In the genomic region with DNA sequence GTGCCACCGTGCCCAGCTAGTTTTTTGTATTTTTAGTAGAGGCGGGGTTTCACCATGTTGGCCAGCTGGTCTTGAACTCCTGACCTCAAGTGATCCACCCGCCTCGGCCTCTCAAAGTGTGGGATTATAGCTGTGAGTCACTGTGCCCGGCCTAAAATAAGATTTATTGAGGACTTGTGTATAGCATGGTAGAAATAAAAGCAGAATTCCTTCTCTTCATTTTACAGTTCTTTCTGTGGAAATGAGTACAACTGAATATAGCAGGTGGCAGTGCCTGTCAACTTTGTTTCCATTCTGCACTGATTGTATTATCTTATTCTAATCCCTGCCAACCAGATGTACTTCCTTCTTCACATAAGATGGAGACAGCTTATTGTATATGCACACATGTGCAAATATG, we compare ENCODE assay signal across 12 cellular contexts. TPM values are rescaled to one million over a fixed set of nuclear protein-coding genes. Genes with fewer than 3 reads are reported as not detected.
DNase-seq lines count a peak whose midpoint lies in the region; ATAC-seq and TF ChIP-seq lines count a peak whose summit lies in the region.
"Had no signal": no experiment of that assay in that cellular context is flagged by ENCODE, and none has a peak within 500 bp of the region (broad histone marks: within the 10 kb centered on the region; RNA-seq: fewer than 3 reads in every experiment).

No MANE protein-coding gene starts in this region.

- H3K27ac ChIP-seq in GM23338 (ENCODE audit: low read depth), result no peak overlapping the region
- H3K27ac ChIP-seq in PC-3 (ENCODE audit: low read length), result peak overlapping the region; percentile 54
- H3K27ac ChIP-seq in epithelial cell of prostate, result peak overlapping the region; percentile 48
- H3K27ac ChIP-seq in trophoblast cell (ENCODE audit: low read depth, low read length), result no peak overlapping the region

- H4K91ac ChIP-seq in trophoblast cell (ENCODE audit: low read depth, low read length), result no peak overlapping the region

- peaks cover 2% of the 10 kb centered on the region for H3K27me3 Mint-ChIP-seq in GM23338 (ENCODE audit: insufficient read depth, low read depth, poor library complexity)
- H3K27me3 Mint-ChIP-seq: CD8-positive, alpha-beta memory T cell; naive thymus-derived CD4-positive, alpha-beta T cell had no signal

- H3F3A ChIP-seq in GM23338 (replicated peaks; ENCODE audit: low read depth) (no peaks in the 10 kb centered on the region), PC-3 (ENCODE audit: low read length, unreplicated experiment) (peaks cover 5% of the 10 kb centered on the region)

- H3K27ac Mint-ChIP-seq in GM23338, result no peak overlapping the region
- H3K27ac Mint-ChIP-seq: CD8-positive, alpha-beta memory T cell had no signal

- POLR2A ChIA-PET in PC-3 (lab: Charles Lee; ENCODE audit: unreplicated experiment), result no interaction called here

- H3K9ac ChIP-seq in PC-3 (ENCODE audit: low read length) (no peak overlapping the region), trophoblast cell (ENCODE audit: low read length) (no peak overlapping the region)

- H3K4me2 ChIP-seq in GM23338 (0 out of 2 replicates have a peak overlapping the region, but pooled peaks have one; percentile 2), PC-3 (ENCODE audit: low read length) (peak overlapping the region; percentile 11), trophoblast cell (ENCODE audit: low read length) (no peak overlapping the region)

- H3K4me1 ChIP-seq in GM23338 (ENCODE audit: insufficient read depth), result peaks cover 10% of the 10 kb centered on the region; the same call in 1 of the 2 replicates
- peaks cover 59% of the 10 kb centered on the region for H3K4me1 ChIP-seq in PC-3 (ENCODE audit: insufficient read depth, low read length)
- H3K4me1 ChIP-seq in trophoblast cell (ENCODE audit: control insufficient read depth in 1 of 2, insufficient read depth in 2 of 2, low read length in 2 of 2), result peaks cover 0 to 4% of the 10 kb centered on the region in 2 experiments

- no peak overlapping the region for H3K4me3 Mint-ChIP-seq in GM23338
- H3K4me3 Mint-ChIP-seq: CD8-positive, alpha-beta memory T cell had no signal

- no peak overlapping the region for H2BK12ac ChIP-seq in trophoblast cell (ENCODE audit: low read length)

- no peak overlapping the region for H4K12ac ChIP-seq in trophoblast cell (ENCODE audit: low read depth, low read length)

- H2BK120ac ChIP-seq in trophoblast cell (ENCODE audit: insufficient read depth, low read length, poor library complexity), result no peak overlapping the region

- H4K8ac ChIP-seq in trophoblast cell (ENCODE audit: low read depth, low read length), result no peak overlapping the region

- H3K79me2 ChIP-seq in GM23338 (replicated peaks; ENCODE audit: insufficient read depth), result peaks cover 91% of the 10 kb centered on the region
- H3K79me2 ChIP-seq in PC-3 (ENCODE audit: low read length), result peaks cover 90% of the 10 kb centered on the region
- peaks cover 12% of the 10 kb centered on the region for H3K79me2 ChIP-seq in trophoblast cell (ENCODE audit: control insufficient read depth, insufficient read depth, low read length, poor library complexity)

- DNase-seq in GM23338 (ENCODE audit: low spot score) (no peak), PC-3 (no peak), epithelial cell of prostate (ENCODE audit: low read depth, low spot score) (no peak), trophoblast cell (no peak), NCI-H1694 treated with DMSO at 0.1 percent for 48 hours (lab: John Stamatoyannopoulos, UW) (no peak), HuH-7.5 (ENCODE audit: low spot score) (no peak), ACHN (no peak)
- DNase-seq in stimulated activated CD4-positive, alpha-beta T cell treated with anti-CD3 and anti-CD28 coated beads, Interleukin-2, amount 100 ng/mL, for 48 hours, result no peak
- DNase-seq: CD8-positive, alpha-beta memory T cell; erythroblast; naive thymus-derived CD4-positive, alpha-beta T cell; NCI-H2029 had no signal

- no peaks in the 10 kb centered on the region for H4K20me1 ChIP-seq in GM23338 (replicated peaks; ENCODE audit: insufficient read depth)
- H4K20me1 ChIP-seq in PC-3 (ENCODE audit: low read length), result no peaks in the 10 kb centered on the region

- no peak overlapping the region for H2BK5ac ChIP-seq in trophoblast cell (ENCODE audit: low read depth, low read length, poor library complexity)

- no TSS peak for BruUV-seq in PC-3 (replicated peaks; lab: Mats Ljungman, UMichigan)

- no peak overlapping the region for H3K14ac ChIP-seq in trophoblast cell (ENCODE audit: low read length)

- WGBS in trophoblast cell (ENCODE audit: extremely low coverage, insufficient coverage, insufficient read length), result no CpG with 5 or more reads among the region's 5 CpGs

- H2AFZ ChIP-seq in GM23338, result no peak overlapping the region
- no peak overlapping the region for H2AFZ ChIP-seq in PC-3 (ENCODE audit: low read length)
- H2AFZ ChIP-seq in trophoblast cell (ENCODE audit: insufficient read depth, low read length, poor library complexity), result no peak overlapping the region

- H3K9me3 Mint-ChIP-seq in GM23338, result no peaks in the 10 kb centered on the region; the same call in 2 of the 3 replicates
- H3K9me3 Mint-ChIP-seq: CD8-positive, alpha-beta memory T cell; naive thymus-derived CD4-positive, alpha-beta T cell had no signal

- H2AK5ac ChIP-seq in trophoblast cell (ENCODE audit: low read length), result no peak overlapping the region

- peaks cover 16% of the 10 kb centered on the region for H3K4me1 Mint-ChIP-seq in GM23338

- H3K9me2 ChIP-seq in GM23338 (ENCODE audit: insufficient read depth), result no peaks in the 10 kb centered on the region
- H3K9me2 ChIP-seq in PC-3 (replicated peaks; ENCODE audit: low read length), result no peaks in the 10 kb centered on the region

- no peaks in the 10 kb centered on the region for H3K36me3 ChIP-seq in GM23338 (ENCODE audit: insufficient read depth)
- peaks cover 6% of the 10 kb centered on the region; the same call in 1 of the 2 replicates for H3K36me3 ChIP-seq in PC-3 (ENCODE audit: low read depth, low read length)
- H3K36me3 ChIP-seq in trophoblast cell (ENCODE audit: control insufficient read depth in 1 of 2, insufficient read depth in 2 of 2, low read length in 2 of 2), result no peaks in the 10 kb centered on the region

- H3K4me3 ChIP-seq in GM23338 (no peak overlapping the region), PC-3 (ENCODE audit: low read length) (no peak overlapping the region), trophoblast cell (ENCODE audit: low read depth, low read length) (no peak overlapping the region)

- CTCF ChIA-PET in PC-3 (lab: Charles Lee), result no interaction called here

- H3K9me3 ChIP-seq in PC-3 (ENCODE audit: low read length), result no peaks in the 10 kb centered on the region
- no peaks in the 10 kb centered on the region for H3K9me3 ChIP-seq in trophoblast cell (ENCODE audit: insufficient read depth, low read depth, low read length)

- intact Hi-C loops in PC-3 (cut with micrococcal nuclease), result no loop called here

- peak overlapping the region; percentile 64 for H3K4ac ChIP-seq in trophoblast cell (ENCODE audit: low read depth, low read length)

- no peaks in the 10 kb centered on the region for H3K79me1 ChIP-seq in trophoblast cell (ENCODE audit: low read length)

- H3K27me3 ChIP-seq in GM23338 (ENCODE audit: insufficient read depth), result no peaks in the 10 kb centered on the region
- H3K27me3 ChIP-seq in PC-3 (ENCODE audit: low read length), result no peaks in the 10 kb centered on the region
- H3K27me3 ChIP-seq in trophoblast cell (ENCODE audit: insufficient read depth, low read length), result no peaks in the 10 kb centered on the region

- in situ Hi-C loops in ACHN (cut with HindIII; ENCODE audit: low pct_ligation_motif_present, low pct_unique_long_range_greater_than_20kb, low sequenced_read_pairs), result no loop called here

- H3K36me3 Mint-ChIP-seq in GM23338 (ENCODE audit: low read depth), result no peaks in the 10 kb centered on the region

- TF ChIP-seq CTCF in GM23338 (conservative IDR thresholded peaks at IDR 0.05; ENCODE audit: low read depth in 2 of 2) (no peak), PC-3 (conservative IDR thresholded peaks at IDR 0.05; ENCODE audit: low read depth, low read length) (no peak)

- ATAC-seq in GM23338, result no peak
- no peak; the same call in 1 of the 2 replicates for ATAC-seq in PC-3
- ATAC-seq: naive thymus-derived CD4-positive, alpha-beta T cell had no signal

- H3K18ac ChIP-seq in trophoblast cell (ENCODE audit: low read length), result no peak overlapping the region

- H3K23ac ChIP-seq in trophoblast cell (ENCODE audit: low read length), result no peak overlapping the region

TF ChIP-seq in GM23338, 12 proteins besides CTCF, POLR2A, EP300 and RAD21 (continues in another document):
- TF ChIP-seq POLR2AphosphoS5 (IDR thresholded peaks at IDR 0.05; ENCODE audit: low read depth) (no peak), STAT1 (IDR thresholded peaks at IDR 0.05; ENCODE audit: unreplicated experiment) (no peak), JUNB (IDR thresholded peaks at IDR 0.05; ENCODE audit: unreplicated experiment) (no peak), ZNF331 (CRISPR knock-in tag; IDR thresholded peaks at IDR 0.05; ENCODE audit: low read depth) (no peak)
- TF ChIP-seq, protein P1, sequence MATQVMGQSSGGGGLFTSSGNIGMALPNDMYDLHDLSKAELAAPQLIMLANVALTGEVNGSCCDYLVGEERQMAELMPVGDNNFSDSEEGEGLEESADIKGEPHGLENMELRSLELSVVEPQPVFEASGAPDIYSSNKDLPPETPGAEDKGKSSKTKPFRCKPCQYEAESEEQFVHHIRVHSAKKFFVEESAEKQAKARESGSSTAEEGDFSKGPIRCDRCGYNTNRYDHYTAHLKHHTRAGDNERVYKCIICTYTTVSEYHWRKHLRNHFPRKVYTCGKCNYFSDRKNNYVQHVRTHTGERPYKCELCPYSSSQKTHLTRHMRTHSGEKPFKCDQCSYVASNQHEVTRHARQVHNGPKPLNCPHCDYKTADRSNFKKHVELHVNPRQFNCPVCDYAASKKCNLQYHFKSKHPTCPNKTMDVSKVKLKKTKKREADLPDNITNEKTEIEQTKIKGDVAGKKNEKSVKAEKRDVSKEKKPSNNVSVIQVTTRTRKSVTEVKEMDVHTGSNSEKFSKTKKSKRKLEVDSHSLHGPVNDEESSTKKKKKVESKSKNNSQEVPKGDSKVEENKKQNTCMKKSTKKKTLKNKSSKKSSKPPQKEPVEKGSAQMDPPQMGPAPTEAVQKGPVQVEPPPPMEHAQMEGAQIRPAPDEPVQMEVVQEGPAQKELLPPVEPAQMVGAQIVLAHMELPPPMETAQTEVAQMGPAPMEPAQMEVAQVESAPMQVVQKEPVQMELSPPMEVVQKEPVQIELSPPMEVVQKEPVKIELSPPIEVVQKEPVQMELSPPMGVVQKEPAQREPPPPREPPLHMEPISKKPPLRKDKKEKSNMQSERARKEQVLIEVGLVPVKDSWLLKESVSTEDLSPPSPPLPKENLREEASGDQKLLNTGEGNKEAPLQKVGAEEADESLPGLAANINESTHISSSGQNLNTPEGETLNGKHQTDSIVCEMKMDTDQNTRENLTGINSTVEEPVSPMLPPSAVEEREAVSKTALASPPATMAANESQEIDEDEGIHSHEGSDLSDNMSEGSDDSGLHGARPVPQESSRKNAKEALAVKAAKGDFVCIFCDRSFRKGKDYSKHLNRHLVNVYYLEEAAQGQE (IDR thresholded peaks at IDR 0.05; ENCODE audit: unreplicated experiment), result no peak

RNA-seq across cellular contexts. Expression of a gene that starts 41.0 kb away (rescaled TPM):
- total RNA-seq in GM23338 (2014; rRNA removed; shearing (Covaris generic)), result 35.0 and 36.4 TPM in 2 replicates
- polyA plus RNA-seq in GM23338 (2016; fragmentation: Nextera tagmentation; extraction: Ambion mirVana), result 8.0 and 8.9 TPM in 2 replicates
- 36.3 and 39.6 TPM in 2 replicates for total RNA-seq in PC-3 (2014; rRNA removed)
- 33.2 and 33.7 TPM in 2 replicates for polyA plus RNA-seq in trophoblast cell (2013)

Comparison
In these comparisons a context has a peak if more than half of its experiments do, and no peak if none do; other contexts are left out.
1. H3K27ac ChIP-seq: peak in PC-3 (single experiment) and epithelial cell of prostate (single experiment); none in GM23338 (single experiment) and trophoblast cell (single experiment).